8 cellular contexts compared by ENCODE assay signal in genomic region chr19:52601025-52601973, GRCh38. TPM values are rescaled to one million over a fixed set of nuclear protein-coding genes. Genes with fewer than 3 reads are reported as not detected.
A peak's percentile ranks its signal among the peaks of the same experiment; 100 is the strongest.
DNase-seq lines count a peak whose midpoint lies in the region.

No MANE protein-coding gene starts in this region.

- peak overlapping the region; percentile 79 for H3K9ac ChIP-seq in ES-I3 (ENCODE audit: low read depth, low read length)

- H3K27me3 Mint-ChIP-seq in activated naive CD4-positive, alpha-beta T cell treated with anti-CD3 and anti-CD28 coated beads for 36 hours (ENCODE audit: low read depth): no peaks in the 10 kb centered on the region

- H3K36me3 ChIP-seq in ES-I3 (ENCODE audit: insufficient read depth, low read length): peaks cover 4% of the 10 kb centered on the region; the same call in 1 of the 2 replicates
- peaks cover 19% of the 10 kb centered on the region for H3K36me3 ChIP-seq in SJSA1

- no peaks in the 10 kb centered on the region for H3K4me1 ChIP-seq in ES-I3 (ENCODE audit: insufficient read depth, low read length)
- no peaks in the 10 kb centered on the region for H3K4me1 ChIP-seq in SJSA1 (replicated peaks)

- H3K4me3 ChIP-seq in SJSA1: peak overlapping the region; percentile 52

- intact Hi-C loops in activated naive CD4-positive, alpha-beta T cell treated with anti-CD3 and anti-CD28 coated beads for 36 hours (cut with micrococcal nuclease): loop anchor here (5.0 to 10.0 kb wide), 3 partner anchors 36 to 134 kb away; partner anchors contain the start of genes ZNF611, ZNF808 and ZNF83

- peak overlapping the region; percentile 79 for H3K27ac Mint-ChIP-seq in activated naive CD4-positive, alpha-beta T cell treated with anti-CD3 and anti-CD28 coated beads for 36 hours

- H3K27me3 ChIP-seq in SJSA1 (replicated peaks): no peaks in the 10 kb centered on the region

- H3K9me3 Mint-ChIP-seq in activated naive CD4-positive, alpha-beta T cell treated with anti-CD3 and anti-CD28 coated beads for 36 hours: peaks cover 33% of the 10 kb centered on the region

- DNase-seq in H4 (ENCODE audit: low spot score): peak; percentile 83
- DNase-seq in LoVo (ENCODE audit: low spot score): peak; percentile 92
- DNase-seq in SJSA1 (ENCODE audit: low read depth in 1 of 2, low spot score in 2 of 2): peak; percentile 82 to 95
- peak; percentile 95 for DNase-seq in activated naive CD4-positive, alpha-beta T cell treated with anti-CD3 and anti-CD28 coated beads for 36 hours
- peak; percentile 89 for DNase-seq in glomerular visceral epithelial cell (ENCODE audit: extremely low spot score)
- DNase-seq in occipital lobe (lab: John Stamatoyannopoulos, UW): peak; percentile 69
- DNase-seq in superior temporal gyrus (ENCODE audit: extremely low spot score): peak; percentile 68

- peaks cover 18% of the 10 kb centered on the region for H3K4me1 Mint-ChIP-seq in activated naive CD4-positive, alpha-beta T cell treated with anti-CD3 and anti-CD28 coated beads for 36 hours (ENCODE audit: low read depth)

- H3K27ac ChIP-seq in SJSA1: no peak overlapping the region

- H3K4me3 Mint-ChIP-seq in activated naive CD4-positive, alpha-beta T cell treated with anti-CD3 and anti-CD28 coated beads for 36 hours: peak overlapping the region; percentile 79

- CTCF ChIA-PET in activated naive CD4-positive, alpha-beta T cell treated with anti-CD3 and anti-CD28 coated beads for 36 hours (lab: Charles Lee): interaction anchor here (0.6 kb wide), 1 partner anchor 160 kb away, joined by 3 read pairs; no protein-coding TSS in a partner anchor

- peaks cover 47% of the 10 kb centered on the region for H3K36me3 Mint-ChIP-seq in activated naive CD4-positive, alpha-beta T cell treated with anti-CD3 and anti-CD28 coated beads for 36 hours (ENCODE audit: low read depth)

- H3K9me3 ChIP-seq in ES-I3 (ENCODE audit: control insufficient read depth, insufficient read depth, low read length) (no peaks in the 10 kb centered on the region; the same call in 1 of the 2 replicates), SJSA1 (replicated peaks) (peaks cover 8% of the 10 kb centered on the region; the same call in 1 of the 2 replicates)

RNA-seq across cellular contexts. Expression of gene ZNF701, which starts 31.2 kb away (rescaled TPM):
- 5.4 and 6.8 TPM in 2 replicates for total RNA-seq in H4 (2014; rRNA removed; shearing (Covaris generic))
- total RNA-seq in SJSA1 (2014; rRNA removed; shearing (Covaris generic)): 4.4 and 8.7 TPM in 2 replicates
- total RNA-seq in activated naive CD4-positive, alpha-beta T cell treated with anti-CD3 and anti-CD28 coated beads for 36 hours: 10 to 100 TPM; 13.8 to 15.0 TPM
- 27.3 TPM for total RNA-seq in occipital lobe

RNA-seq across cellular contexts. Expression of gene ZNF83, which starts 36.9 kb away (rescaled TPM):
- total RNA-seq in H4 (2014; rRNA removed; shearing (Covaris generic)): 23.7 and 35.7 TPM in 2 replicates
- total RNA-seq in SJSA1 (2014; rRNA removed; shearing (Covaris generic)): 22.4 and 37.7 TPM in 2 replicates
- 10 to 100 TPM; 23.3 to 23.9 TPM for total RNA-seq in activated naive CD4-positive, alpha-beta T cell treated with anti-CD3 and anti-CD28 coated beads for 36 hours
- total RNA-seq in occipital lobe: 49.4 TPM
